Comparison of ENCODE assay signal across 8 cellular contexts in genomic region chr20:3045816-3046676, GRCh38. TPM values are rescaled to one million over a fixed set of nuclear protein-coding genes. Genes with fewer than 3 reads are reported as not detected.
DNase-seq lines count a peak whose midpoint lies in the region; ATAC-seq, FAIRE-seq and TF ChIP-seq lines count a peak whose summit lies in the region.

Gene MRPS26 (plus strand): TSS chr20:3046052. CDS start chr20:3046069, 17 bp downstream.

- DNase-seq in GM12891 (ENCODE audit: insufficient read length, low spot score) (peak; percentile 96), NCI-H1105 (lab: John Stamatoyannopoulos, UW) (peak; percentile 89), astrocyte (ENCODE audit: low read depth) (peak; percentile 75), hepatocyte (ENCODE audit: low spot score) (peak; percentile 94), retina (peak; percentile 97), KBM-7 (no peak)
- DNase-seq in T-helper 2 cell treated with Interferon-gamma antibody and Interleukin-4, amounts not matched to agents 5 μg/mL and 100 μg/mL, for 36 hours (ENCODE audit: low spot score) = peak; percentile 90

- WGBS in hepatocyte (ENCODE audit: low lambda C conversion rate, missing lambda C conversion rate) = under 1% methylated on average over 81 of the region's 104 CpGs

- H2AFZ ChIP-seq in astrocyte (ENCODE audit: low read depth, low read length) (peak within 1 kb of the TSS; percentile 91), hepatocyte (peak within 1 kb of the TSS; percentile 93)

- peak; percentile 88 for ATAC-seq in HG02588 (IDR thresholded peaks at IDR 0.05; ENCODE audit: unreplicated experiment)

- H3K4me2 ChIP-seq in astrocyte (ENCODE audit: low read length) (peak within 1 kb of the TSS; percentile 90), hepatocyte (peak within 1 kb of the TSS; percentile 88)

- H4K20me1 ChIP-seq in astrocyte (ENCODE audit: insufficient read depth, low read length) (peaks cover 5% of the 10 kb centered on the region), hepatocyte (ENCODE audit: insufficient read depth, poor library complexity, severe bottlenecking) (no peaks in the 10 kb centered on the region)

- no peaks in the 10 kb centered on the region for H3K27me3 Mint-ChIP-seq in T-helper 2 cell treated with Interferon-gamma antibody and Interleukin-4, amounts not matched to agents 5 μg/mL and 100 μg/mL, for 36 hours (ENCODE audit: low read depth)
- H3K27me3 Mint-ChIP-seq in astrocyte (ENCODE audit: low read depth, unreplicated experiment) = no peaks in the 10 kb centered on the region

- TF ChIP-seq POLR2A in GM12891 (IDR thresholded peaks at IDR 0.05; ENCODE audit: low read depth, low read length) = no peak

- no peaks in the 10 kb centered on the region for H3K9me3 ChIP-seq in astrocyte (ENCODE audit: insufficient read depth, low read depth, low read length)
- no peaks in the 10 kb centered on the region for H3K9me3 ChIP-seq in hepatocyte (ENCODE audit: low read depth)

- peaks cover 28% of the 10 kb centered on the region for H3K36me3 Mint-ChIP-seq in T-helper 2 cell treated with Interferon-gamma antibody and Interleukin-4, amounts not matched to agents 5 μg/mL and 100 μg/mL, for 36 hours (ENCODE audit: low read depth)
- peaks cover 20% of the 10 kb centered on the region for H3K36me3 Mint-ChIP-seq in astrocyte (ENCODE audit: low read depth, unreplicated experiment)

- H3K36me3 ChIP-seq in astrocyte (ENCODE audit: insufficient read depth, low read length) (peaks cover 13% of the 10 kb centered on the region), hepatocyte (replicated peaks; ENCODE audit: insufficient read depth, low read depth) (no peaks in the 10 kb centered on the region)

- in situ Hi-C loops in KBM-7 (cut with MboI; ENCODE audit: low pct_unique_long_range_greater_than_20kb, low sequenced_read_pairs) = no loop called here

- H3K79me2 ChIP-seq in astrocyte (ENCODE audit: insufficient read depth, low read length) = peaks cover 10% of the 10 kb centered on the region
- peaks cover 18% of the 10 kb centered on the region for H3K79me2 ChIP-seq in hepatocyte

- H3K27me3 ChIP-seq in astrocyte (ENCODE audit: insufficient read depth, low read length) (no peaks in the 10 kb centered on the region), hepatocyte (no peaks in the 10 kb centered on the region)

- peaks cover 22% of the 10 kb centered on the region for H3K4me1 Mint-ChIP-seq in T-helper 2 cell treated with Interferon-gamma antibody and Interleukin-4, amounts not matched to agents 5 μg/mL and 100 μg/mL, for 36 hours (ENCODE audit: low read depth)
- peaks cover 8% of the 10 kb centered on the region for H3K4me1 Mint-ChIP-seq in astrocyte (ENCODE audit: low read depth, unreplicated experiment)

- H3K4me3 Mint-ChIP-seq in T-helper 2 cell treated with Interferon-gamma antibody and Interleukin-4, amounts not matched to agents 5 μg/mL and 100 μg/mL, for 36 hours = peak within 1 kb of the TSS; percentile 95
- H3K4me3 Mint-ChIP-seq in astrocyte (ENCODE audit: unreplicated experiment) = peak within 1 kb of the TSS; percentile 90

- H3K9me2 ChIP-seq in hepatocyte (replicated peaks; ENCODE audit: insufficient read depth) = no peaks in the 10 kb centered on the region

- TF ChIP-seq CTCF in astrocyte (IDR thresholded peaks at IDR 0.05; ENCODE audit: insufficient read depth, low read depth, low read length) (no peak), hepatocyte (IDR thresholded peaks at IDR 0.05; ENCODE audit: poor library complexity) (no peak)

- peak within 1 kb of the TSS; percentile 85 for H3K9ac ChIP-seq in astrocyte (ENCODE audit: low read length)

- no peaks in the 10 kb centered on the region for H3K9me3 Mint-ChIP-seq in T-helper 2 cell treated with Interferon-gamma antibody and Interleukin-4, amounts not matched to agents 5 μg/mL and 100 μg/mL, for 36 hours
- no peaks in the 10 kb centered on the region for H3K9me3 Mint-ChIP-seq in astrocyte (ENCODE audit: unreplicated experiment)

- FAIRE-seq in GM12891 (lab: Jason Lieb, UNC) = peak; percentile 95
- no peak for FAIRE-seq in astrocyte (lab: Jason Lieb, UNC)

- H3K27ac ChIP-seq in astrocyte (ENCODE audit: low read depth, low read length) = peak within 1 kb of the TSS; percentile 75
- peak within 1 kb of the TSS; percentile 98 for H3K27ac ChIP-seq in hepatocyte

- H3K27ac Mint-ChIP-seq in T-helper 2 cell treated with Interferon-gamma antibody and Interleukin-4, amounts not matched to agents 5 μg/mL and 100 μg/mL, for 36 hours = peak within 1 kb of the TSS; percentile 70
- peak within 1 kb of the TSS; percentile 62 for H3K27ac Mint-ChIP-seq in astrocyte (ENCODE audit: unreplicated experiment)

- peak within 1 kb of the TSS; percentile 70 for H3K4me3 ChIP-seq in astrocyte (ENCODE audit: insufficient read depth, low read depth, low read length)
- H3K4me3 ChIP-seq in hepatocyte = peak within 1 kb of the TSS; percentile 98

- H3K4me1 ChIP-seq in astrocyte (ENCODE audit: insufficient read depth, low read length) (peaks cover 15% of the 10 kb centered on the region), hepatocyte (ENCODE audit: insufficient read depth) (peaks cover 23% of the 10 kb centered on the region)

TF ChIP-seq in GM12891, 5 proteins besides CTCF, POLR2A, EP300 and RAD21:
- TF ChIP-seq POU2F2 (IDR thresholded peaks at IDR 0.05; ENCODE audit: low read depth, low read length) = no peak

RNA-seq across cellular contexts. Expression of gene MRPS26, which starts in this region (rescaled TPM):
- 34.8 TPM for polyA plus RNA-seq in GM12891 (2012; ENCODE audit: low read depth, missing spikeins)
- total RNA-seq in astrocyte (27.3 and 29.0 TPM in 2 replicates), hepatocyte (84.4 and 89.2 TPM in 2 replicates)
- 150 and 174 TPM in 2 replicates for polyA plus RNA-seq in hepatocyte
